Comparison of ENCODE assay signal across 9 cellular contexts in the genomic region with DNA sequence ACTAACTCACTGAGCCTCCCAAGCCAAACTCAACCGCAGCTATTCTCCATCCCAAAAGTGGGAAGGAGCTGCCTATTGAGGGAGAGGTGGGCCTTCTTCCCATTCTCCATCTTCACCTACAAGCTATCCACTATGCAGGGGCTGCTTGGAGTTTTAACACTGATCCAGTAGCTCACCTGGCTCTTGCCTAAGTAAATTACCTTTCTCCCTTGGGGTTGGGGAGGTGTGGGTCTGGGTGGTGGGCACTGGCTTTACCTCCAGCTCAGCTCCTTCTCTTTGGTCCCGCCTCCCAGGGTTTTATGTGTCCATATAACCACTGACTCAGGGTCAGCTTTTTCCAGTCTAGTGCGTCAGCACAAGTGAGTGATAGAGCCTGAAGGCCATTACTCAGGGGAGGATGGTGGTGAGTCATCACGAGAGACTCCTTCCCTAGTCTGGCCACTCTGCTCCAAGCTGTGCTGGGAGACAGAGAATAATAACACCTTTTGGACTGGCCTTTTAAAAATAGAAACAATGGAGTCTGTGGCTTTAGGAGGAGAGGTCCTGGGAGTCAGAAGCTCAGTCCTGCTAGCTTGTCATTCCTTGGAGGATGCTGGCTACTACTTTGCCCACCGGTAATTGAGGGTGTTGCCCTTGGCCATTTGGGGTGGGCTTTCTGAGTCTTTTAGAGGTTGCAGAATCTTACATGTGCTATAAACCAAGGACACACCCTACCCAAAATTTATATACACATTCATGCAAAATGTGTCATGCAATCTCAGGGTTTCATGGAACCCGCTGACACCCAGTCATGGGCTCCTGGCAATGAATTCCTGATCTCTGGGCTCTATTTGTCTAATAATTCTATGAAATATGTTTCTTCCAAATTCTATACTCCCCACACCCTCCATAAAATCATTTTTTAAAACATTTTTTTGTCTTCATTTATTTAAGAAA. TPM values are rescaled to one million over a fixed set of nuclear protein-coding genes. Genes with fewer than 3 reads are reported as not detected.
DNase-seq lines count a peak whose midpoint lies in the region; ATAC-seq, FAIRE-seq and TF ChIP-seq lines count a peak whose summit lies in the region.
"Had no signal": no experiment of that assay in that cellular context is flagged by ENCODE, and none has a peak within 500 bp of the region (broad histone marks: within the 10 kb centered on the region; RNA-seq: fewer than 3 reads in every experiment).

No MANE protein-coding gene starts in this region.

- no peaks in the 10 kb centered on the region for H3K36me3 ChIP-seq in kidney (ENCODE audit: control insufficient read depth in 1 of 2, insufficient read depth in 2 of 2, low read length in 2 of 2)

- H3K9ac ChIP-seq in kidney (ENCODE audit: low read length in 2 of 2) = no peak overlapping the region

- H3K4me1 ChIP-seq in kidney (ENCODE audit: control insufficient read depth in 1 of 2, insufficient read depth in 1 of 2, low read depth in 1 of 2, low read length in 2 of 2) = no peaks in the 10 kb centered on the region

- H3K27ac ChIP-seq in kidney (ENCODE audit: low read depth in 2 of 2, low read length in 2 of 2) = no peak overlapping the region

- no peaks in the 10 kb centered on the region for H3K9me3 Mint-ChIP-seq in T-helper 2 cell treated with Interferon-gamma antibody and Interleukin-4, amounts not matched to agents 5 μg/mL and 100 μg/mL, for 36 hours
- H3K9me3 Mint-ChIP-seq in naive thymus-derived CD8-positive, alpha-beta T cell = peaks cover 0 to 5% (median 1%) of the 10 kb centered on the region in 9 donors

- POLR2A ChIA-PET in naive thymus-derived CD8-positive, alpha-beta T cell (lab: Charles Lee) = no interaction called here

- H3K4me3 ChIP-seq in kidney (ENCODE audit: low read length in 2 of 2) = no peak overlapping the region

- FAIRE-seq in kidney (lab: Jason Lieb, UNC) = no peak
- FAIRE-seq in urothelium cell line (lab: Jason Lieb, UNC) = no peak

- H3K36me3 Mint-ChIP-seq in T-helper 2 cell treated with Interferon-gamma antibody and Interleukin-4, amounts not matched to agents 5 μg/mL and 100 μg/mL, for 36 hours (ENCODE audit: low read depth) = no peaks in the 10 kb centered on the region
- peaks cover 0 to 5% (median 0%) of the 10 kb centered on the region in 3 donors for H3K36me3 Mint-ChIP-seq in naive thymus-derived CD8-positive, alpha-beta T cell
- H3K36me3 Mint-ChIP-seq: CD4-positive, CD25-positive, alpha-beta regulatory T cell had no signal

- H3K4me1 Mint-ChIP-seq in T-helper 2 cell treated with Interferon-gamma antibody and Interleukin-4, amounts not matched to agents 5 μg/mL and 100 μg/mL, for 36 hours (ENCODE audit: low read depth) = no peaks in the 10 kb centered on the region
- H3K4me1 Mint-ChIP-seq in naive thymus-derived CD8-positive, alpha-beta T cell = peaks cover 0 to 6% (median 0%) of the 10 kb centered on the region in 4 donors
- H3K4me1 Mint-ChIP-seq: CD4-positive, CD25-positive, alpha-beta regulatory T cell had no signal

- ATAC-seq in naive thymus-derived CD8-positive, alpha-beta T cell = no peak
- no peak for ATAC-seq in HG03571 (IDR thresholded peaks at IDR 0.05; ENCODE audit: unreplicated experiment)

- DNase-seq in T-helper 2 cell treated with Interferon-gamma antibody and Interleukin-4, amounts not matched to agents 5 μg/mL and 100 μg/mL, for 36 hours (ENCODE audit: low spot score) = no peak
- no peak for DNase-seq in T-helper 2 cell
- peak; percentile 98 for DNase-seq in astrocyte of the hippocampus (ENCODE audit: low read depth, low spot score)
- peak; percentile 80 for DNase-seq in kidney
- peak; percentile 94 for DNase-seq in urothelium cell line (ENCODE audit: low spot score)
- no peak for DNase-seq in DMS114 treated with DMSO at 0.1 percent for 48 hours (lab: John Stamatoyannopoulos, UW; ENCODE audit: unreplicated experiment)
- no peak for DNase-seq in naive thymus-derived CD8-positive, alpha-beta T cell
- DNase-seq: CD4-positive, CD25-positive, alpha-beta regulatory T cell had no signal

- H3K9me3 ChIP-seq in kidney (ENCODE audit: control insufficient read depth in 1 of 2, low read length in 2 of 2) = no peaks in the 10 kb centered on the region

- intact Hi-C loops in kidney (cut with DNase I) = no loop called here

- peak overlapping the region; percentile 26 for H3K27ac Mint-ChIP-seq in T-helper 2 cell treated with Interferon-gamma antibody and Interleukin-4, amounts not matched to agents 5 μg/mL and 100 μg/mL, for 36 hours
- no peak overlapping the region for H3K27ac Mint-ChIP-seq in naive thymus-derived CD8-positive, alpha-beta T cell
- H3K27ac Mint-ChIP-seq: CD4-positive, CD25-positive, alpha-beta regulatory T cell had no signal

- TF ChIP-seq CTCF in kidney (IDR thresholded peaks at IDR 0.05; ENCODE audit: borderline replicate concordance, extremely low read depth, insufficient read depth) = no peak

- H3K4me3 Mint-ChIP-seq in T-helper 2 cell treated with Interferon-gamma antibody and Interleukin-4, amounts not matched to agents 5 μg/mL and 100 μg/mL, for 36 hours = no peak overlapping the region
- H3K4me3 Mint-ChIP-seq in naive thymus-derived CD8-positive, alpha-beta T cell = no peak overlapping the region
- H3K4me3 Mint-ChIP-seq: CD4-positive, CD25-positive, alpha-beta regulatory T cell had no signal

- H3K27me3 Mint-ChIP-seq in T-helper 2 cell treated with Interferon-gamma antibody and Interleukin-4, amounts not matched to agents 5 μg/mL and 100 μg/mL, for 36 hours (ENCODE audit: low read depth) = peaks cover 10% of the 10 kb centered on the region
- H3K27me3 Mint-ChIP-seq in naive thymus-derived CD8-positive, alpha-beta T cell = peaks cover 0 to 9% (median 3%) of the 10 kb centered on the region in 5 donors

RNA-seq across cellular contexts. Expression of a gene that starts 35.6 kb away (rescaled TPM):
- total RNA-seq in kidney = 103 TPM
- polyA plus RNA-seq in kidney (ENCODE audit: insufficient read depth, low read depth, low replicate concordance) = 215 TPM
- 100 to 1,000 TPM; 165 to 170 TPM for total RNA-seq in naive thymus-derived CD8-positive, alpha-beta T cell
- polyA plus RNA-seq in naive thymus-derived CD8-positive, alpha-beta T cell = 100 to 1,000 TPM; 298 to 381 (median 349) TPM

RNA-seq across cellular contexts. Expression of a gene that starts 46.7 kb away (rescaled TPM):
- 14.8 TPM for total RNA-seq in kidney
- 4.4 TPM for polyA plus RNA-seq in kidney (ENCODE audit: insufficient read depth, low read depth, low replicate concordance)
- total RNA-seq in naive thymus-derived CD8-positive, alpha-beta T cell = 1 to 10 TPM; 3.3 to 4.2 TPM
- under 1 TPM; 0.17 to 0.56 (median 0.43) TPM for polyA plus RNA-seq in naive thymus-derived CD8-positive, alpha-beta T cell

RNA-seq across cellular contexts. Expression of a gene that starts 59.1 kb away (rescaled TPM):
- total RNA-seq in kidney = 11.3 TPM
- polyA plus RNA-seq in kidney (ENCODE audit: insufficient read depth, low read depth, low replicate concordance) = 6.2 TPM
- total RNA-seq in naive thymus-derived CD8-positive, alpha-beta T cell = 10 to 100 TPM; 25.2 to 28.3 TPM
- 10 to 100 TPM in 1 of 3 donors, 1 to 10 TPM in 2; 6.5 to 16.6 (median 8.0) TPM for polyA plus RNA-seq in naive thymus-derived CD8-positive, alpha-beta T cell

Comparison
In these comparisons a context has a peak if more than half of its experiments do, and no peak if none do; other contexts are left out.
1. DNase-seq: peak in astrocyte of the hippocampus (single experiment), kidney (single experiment) and urothelium cell line (single experiment); none in T-helper 2 cell treated with Interferon-gamma antibody and Interleukin-4, amounts not matched to agents 5 μg/mL and 100 μg/mL, for 36 hours (single experiment), T-helper 2 cell (0 of 5), DMS114 treated with DMSO at 0.1 percent for 48 hours (single experiment) and naive thymus-derived CD8-positive, alpha-beta T cell (0 of 10).